In genomic region chr20:41697861-41698559, GRCh38 we compare ENCODE assay signal across 9 cellular contexts.
DNase-seq lines count a peak whose midpoint lies in the region; ATAC-seq and TF ChIP-seq lines count a peak whose summit lies in the region.
"Had no signal": no experiment of that assay in that cellular context is flagged by ENCODE, and none has a peak within 500 bp of the region (broad histone marks: within the 10 kb centered on the region; RNA-seq: fewer than 3 reads in every experiment).

No MANE protein-coding gene starts in this region.

- POLR2A ChIA-PET in CD8-positive, alpha-beta T cell (lab: Charles Lee): no interaction called here

- H3K27ac Mint-ChIP-seq in CD8-positive, alpha-beta T cell: no peak overlapping the region
- H3K27ac Mint-ChIP-seq: memory B cell had no signal

- peaks cover 2% of the 10 kb centered on the region for H3K27me3 Mint-ChIP-seq in CD8-positive, alpha-beta T cell (ENCODE audit: low read depth)

- no peak overlapping the region for H3K27ac ChIP-seq in CD8-positive, alpha-beta T cell (ENCODE audit: low read depth, low read length)
- H3K27ac ChIP-seq in brain microvascular endothelial cell: no peak overlapping the region

- ATAC-seq in CD8-positive, alpha-beta T cell: no peak
- no peak for ATAC-seq in HG02852 (IDR thresholded peaks at IDR 0.05; ENCODE audit: unreplicated experiment)
- ATAC-seq in stimulated activated naive CD8-positive, alpha-beta T cell treated with anti-CD3 and anti-CD28 coated beads, Interleukin-15, Interleukin-2, amounts not matched to agents 100 U/mL and 50 U/mL, for 24 hours: no peak

- intact Hi-C loops in CD8-positive, alpha-beta T cell (cut with DNase I, micrococcal nuclease): loop anchor here in 1 of 2 experiments (10.0 kb wide), 1 partner anchor 1897 kb away; the partner anchor contains the start of gene IFT52
- intact Hi-C loops in posterior cingulate gyrus (cut with DNase I): no loop called here

- peak; percentile 90 for TF ChIP-seq CTCF in CD8-positive, alpha-beta T cell (IDR thresholded peaks at IDR 0.05)
- TF ChIP-seq CTCF in brain microvascular endothelial cell (IDR thresholded peaks at IDR 0.05; ENCODE audit: low read depth, low read length, missing control alignments): peak; percentile 88

- CTCF ChIA-PET in CD8-positive, alpha-beta T cell (lab: Charles Lee): interaction anchor here (0.6 to 2.2 kb wide), 19 partner anchors 8 to 1711 kb away, joined by 3 to 9 read pairs (median 4); no protein-coding TSS in a partner anchor

- H3K4me3 Mint-ChIP-seq in CD8-positive, alpha-beta T cell: no peak overlapping the region
- H3K4me3 Mint-ChIP-seq: memory B cell had no signal

- DNase-seq in CD8-positive, alpha-beta T cell: no peak
- peak; percentile 23 to 55 for DNase-seq in HAP-1 (ENCODE audit: low spot score in 2 of 2)
- peak; percentile 28 for DNase-seq in NCI-H774 (lab: John Stamatoyannopoulos, UW)
- peak; percentile 48 for DNase-seq in brain microvascular endothelial cell
- DNase-seq in medulla oblongata (ENCODE audit: extremely low spot score): peak; percentile 29
- no peak for DNase-seq in stimulated activated naive CD8-positive, alpha-beta T cell treated with anti-CD3 and anti-CD28 coated beads, Interleukin-15, Interleukin-2, amounts not matched to agents 100 U/mL and 50 U/mL, for 24 hours
- no peak for DNase-seq in posterior cingulate gyrus

- H3K9me3 ChIP-seq in CD8-positive, alpha-beta T cell (ENCODE audit: low read length): no peaks in the 10 kb centered on the region
- H3K9me3 ChIP-seq in HAP-1: no peaks in the 10 kb centered on the region

- no peaks in the 10 kb centered on the region for H3K27me3 ChIP-seq in CD8-positive, alpha-beta T cell (ENCODE audit: insufficient read depth, low read length)
- H3K27me3 ChIP-seq in HAP-1 (ENCODE audit: low read depth): no peaks in the 10 kb centered on the region
- no peaks in the 10 kb centered on the region for H3K27me3 ChIP-seq in brain microvascular endothelial cell (replicated peaks)

- H3K36me3 ChIP-seq in CD8-positive, alpha-beta T cell (ENCODE audit: insufficient read depth, low read length): no peaks in the 10 kb centered on the region
- H3K36me3 ChIP-seq in HAP-1 (replicated peaks) (no peaks in the 10 kb centered on the region), brain microvascular endothelial cell (replicated peaks) (no peaks in the 10 kb centered on the region)

- no peaks in the 10 kb centered on the region for H3K9me3 Mint-ChIP-seq in CD8-positive, alpha-beta T cell
- H3K9me3 Mint-ChIP-seq: memory B cell had no signal

- in situ Hi-C loops in HAP-1 (cut with MboI; ENCODE audit: low sequenced_read_pairs) (no loop called here), brain microvascular endothelial cell (cut with HindIII; ENCODE audit: low pct_ligation_motif_present, low sequenced_read_pairs) (no loop called here)

- H3K36me3 Mint-ChIP-seq in CD8-positive, alpha-beta T cell: peaks cover 7% of the 10 kb centered on the region
- H3K36me3 Mint-ChIP-seq: memory B cell had no signal

- peaks cover 10% of the 10 kb centered on the region for H3K4me1 Mint-ChIP-seq in CD8-positive, alpha-beta T cell (ENCODE audit: low read depth)

- peaks cover 6% of the 10 kb centered on the region for H3K4me1 ChIP-seq in CD8-positive, alpha-beta T cell (ENCODE audit: insufficient read depth, low read length)
- H3K4me1 ChIP-seq in HAP-1: no peaks in the 10 kb centered on the region

- H3K4me3 ChIP-seq in CD8-positive, alpha-beta T cell (ENCODE audit: low read depth, low read length): no peak overlapping the region
- H3K4me3 ChIP-seq in HAP-1 (no peak overlapping the region), brain microvascular endothelial cell (ENCODE audit: low read depth, low read length) (no peak overlapping the region)

Comparison
In these comparisons a context has a peak if more than half of its experiments do, and no peak if none do; other contexts are left out.
1. DNase-seq: peak in HAP-1 (2 of 2), NCI-H774 (single experiment), brain microvascular endothelial cell (single experiment) and medulla oblongata (single experiment); none in CD8-positive, alpha-beta T cell (0 of 7), stimulated activated naive CD8-positive, alpha-beta T cell treated with anti-CD3 and anti-CD28 coated beads, Interleukin-15, Interleukin-2, amounts not matched to agents 100 U/mL and 50 U/mL, for 24 hours (single experiment) and posterior cingulate gyrus (0 of 10).